13 cellular contexts compared by ENCODE assay signal in the genomic region with DNA sequence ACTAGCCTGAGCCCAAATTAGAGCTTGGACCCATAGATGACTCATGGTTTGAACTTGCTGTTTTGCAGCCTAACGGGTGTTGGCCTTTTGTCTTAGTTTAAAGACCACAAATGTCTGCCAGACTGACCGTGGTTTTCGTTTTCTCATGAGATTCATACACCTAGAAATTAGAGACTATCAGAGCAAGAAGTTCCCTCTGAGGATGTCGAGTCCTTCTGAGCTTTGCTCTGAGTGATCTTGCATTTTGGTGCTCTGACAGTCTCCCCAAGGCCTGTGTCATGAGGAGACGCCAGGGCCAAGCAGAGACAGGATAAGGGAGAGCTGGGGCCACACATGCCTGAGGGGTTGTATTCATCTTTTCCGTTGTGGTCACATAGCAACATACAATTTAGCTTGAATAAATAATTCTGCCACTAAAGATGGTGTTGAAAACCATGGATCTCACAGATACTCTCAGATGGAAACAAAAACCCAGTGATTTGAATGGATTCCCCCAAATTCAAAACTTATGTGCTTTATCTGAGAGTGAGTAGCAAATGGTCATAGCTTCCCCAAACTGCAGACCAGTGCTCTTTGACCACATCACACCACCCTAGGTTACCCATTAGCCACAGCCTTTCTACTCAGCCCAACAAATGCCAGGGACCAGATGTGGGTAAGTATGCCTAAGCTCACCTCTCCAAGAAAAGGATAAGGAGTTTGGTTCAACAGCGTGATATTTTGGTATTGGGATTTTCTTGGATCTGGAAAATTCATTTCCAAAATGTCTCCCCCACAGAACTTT.
DNase-seq lines count a peak whose midpoint lies in the region; ATAC-seq, FAIRE-seq and TF ChIP-seq lines count a peak whose summit lies in the region.
"Had no signal": no experiment of that assay in that cellular context is flagged by ENCODE, and none has a peak within 500 bp of the region (broad histone marks: within the 10 kb centered on the region; RNA-seq: fewer than 3 reads in every experiment).

No MANE protein-coding gene starts in this region.

- no peak for TF ChIP-seq CTCF in chondrocyte (IDR thresholded peaks at IDR 0.05)
- TF ChIP-seq CTCF in CD4-positive, alpha-beta T cell (IDR thresholded peaks at IDR 0.05), result no peak

- DNase-seq in chondrocyte (ENCODE audit: low spot score) (no peak), renal cortical epithelial cell (ENCODE audit: low read depth) (peak; percentile 90), frontal cortex (ENCODE audit: low spot score in 2 of 2) (no peak), SK-N-DZ (ENCODE audit: low spot score) (no peak), NOMO-1 (lab: John Stamatoyannopoulos, UW; ENCODE audit: unreplicated experiment in 2 of 2) (no peak)
- no peak for DNase-seq in CD4-positive, alpha-beta T cell
- DNase-seq: activated CD4-positive, alpha-beta T cell treated with anti-CD3 and anti-CD28 coated beads, Interleukin-2, amount 10 ng/mL, durations not matched to agents 7 days and 5 days; mucosa of descending colon; NCI-H1436; substantia nigra had no signal

- no peak overlapping the region for H3K4me3 Mint-ChIP-seq in chondrocyte (ENCODE audit: unreplicated experiment)
- H3K4me3 Mint-ChIP-seq in CD4-positive, alpha-beta T cell, result no peak overlapping the region
- H3K4me3 Mint-ChIP-seq: activated CD4-positive, alpha-beta T cell treated with anti-CD3 and anti-CD28 coated beads, Interleukin-2, amount 10 ng/mL, durations not matched to agents 7 days and 5 days had no signal

- peaks cover under 1% of the 10 kb centered on the region for H3K36me3 Mint-ChIP-seq in chondrocyte (ENCODE audit: low read depth)
- no peaks in the 10 kb centered on the region for H3K36me3 Mint-ChIP-seq in CD4-positive, alpha-beta T cell (ENCODE audit: low read depth)

- peaks cover 3% of the 10 kb centered on the region for H3K9me3 ChIP-seq in CD4-positive, alpha-beta T cell (ENCODE audit: control insufficient read depth, low read length)
- H3K9me3 ChIP-seq: mucosa of descending colon had no signal

- ATAC-seq in GM18498 (IDR thresholded peaks at IDR 0.05; ENCODE audit: unreplicated experiment) (peak; percentile 56), HG03520 (IDR thresholded peaks at IDR 0.05; ENCODE audit: unreplicated experiment) (peak; percentile 58)
- no peak for ATAC-seq in CD4-positive, alpha-beta T cell (ENCODE audit: poor library complexity)
- ATAC-seq: mucosa of descending colon had no signal

- intact Hi-C loops in CD4-positive, alpha-beta T cell (cut with DNase I, micrococcal nuclease), result no loop called here

- FAIRE-seq in frontal cortex (lab: Jason Lieb, UNC), result no peak

- H3K27me3 Mint-ChIP-seq in chondrocyte (ENCODE audit: low read depth), result no peaks in the 10 kb centered on the region
- no peaks in the 10 kb centered on the region for H3K27me3 Mint-ChIP-seq in CD4-positive, alpha-beta T cell
- H3K27me3 Mint-ChIP-seq: activated CD4-positive, alpha-beta T cell treated with anti-CD3 and anti-CD28 coated beads, Interleukin-2, amount 10 ng/mL, durations not matched to agents 7 days and 5 days had no signal

- CTCF ChIA-PET in CD4-positive, alpha-beta T cell (lab: Charles Lee), result no interaction called here

- H3K9me3 Mint-ChIP-seq in chondrocyte (ENCODE audit: low read depth), result no peaks in the 10 kb centered on the region
- H3K9me3 Mint-ChIP-seq in CD4-positive, alpha-beta T cell, result no peaks in the 10 kb centered on the region

- peaks cover 34% of the 10 kb centered on the region for H3K4me1 Mint-ChIP-seq in chondrocyte (ENCODE audit: low read depth)
- no peaks in the 10 kb centered on the region for H3K4me1 Mint-ChIP-seq in CD4-positive, alpha-beta T cell (ENCODE audit: low read depth)
- H3K4me1 Mint-ChIP-seq: activated CD4-positive, alpha-beta T cell treated with anti-CD3 and anti-CD28 coated beads, Interleukin-2, amount 10 ng/mL, durations not matched to agents 7 days and 5 days had no signal

- H3K27ac Mint-ChIP-seq in chondrocyte (ENCODE audit: unreplicated experiment), result peak overlapping the region; percentile 79
- no peak overlapping the region for H3K27ac Mint-ChIP-seq in CD4-positive, alpha-beta T cell
- H3K27ac Mint-ChIP-seq: activated CD4-positive, alpha-beta T cell treated with anti-CD3 and anti-CD28 coated beads, Interleukin-2, amount 10 ng/mL, durations not matched to agents 7 days and 5 days; activated T-helper 2 cell treated with anti-CD3 and anti-CD28 coated beads, Interferon-gamma antibody, Interleukin-2, Interleukin-4, amounts not matched to agents 10 μg/mL and 5 μg/mL and 100 μg/mL, durations not matched to agents 14 hours and 24 hours and 36 hours had no signal

- no peak overlapping the region for H3K27ac ChIP-seq in CD4-positive, alpha-beta T cell (ENCODE audit: low read depth, low read length)

- no peaks in the 10 kb centered on the region for H3K27me3 ChIP-seq in CD4-positive, alpha-beta T cell (ENCODE audit: control insufficient read depth, insufficient read depth, low read length)

- POLR2A ChIA-PET in CD4-positive, alpha-beta T cell (lab: Charles Lee), result interaction anchor here (0.8 kb wide), 1 partner anchor 9 kb away, joined by 3 read pairs; no protein-coding TSS in a partner anchor
